24 cellular contexts compared by ENCODE assay signal in genomic region chr7:138684360-138684759, GRCh38. TPM values are rescaled to one million over a fixed set of nuclear protein-coding genes. Genes with fewer than 3 reads are reported as not detected.
DNase-seq lines count a peak whose midpoint lies in the region; TF ChIP-seq lines count a peak whose summit lies in the region.
"Had no signal": no experiment of that assay in that cellular context is flagged by ENCODE, and none has a peak within 500 bp of the region (broad histone marks: within the 10 kb centered on the region; RNA-seq: fewer than 3 reads in every experiment).

No MANE protein-coding gene starts in this region.

- no peak for TF ChIP-seq CTCF in brain microvascular endothelial cell (IDR thresholded peaks at IDR 0.05; ENCODE audit: low read depth, low read length, missing control alignments)

- H3K27me3 ChIP-seq in brain microvascular endothelial cell (replicated peaks) = no peaks in the 10 kb centered on the region
- H3K27me3 ChIP-seq: BLaER1 had no signal

- in situ Hi-C loops in SK-MEL-5 (cut with HindIII; ENCODE audit: low pct_unique_long_range_greater_than_20kb, low sequenced_read_pairs) (no loop called here), brain microvascular endothelial cell (cut with HindIII; ENCODE audit: low pct_ligation_motif_present, low sequenced_read_pairs) (no loop called here)

- no peaks in the 10 kb centered on the region for H3K36me3 ChIP-seq in brain microvascular endothelial cell (replicated peaks)
- H3K36me3 ChIP-seq: BLaER1 had no signal

- H3K4me3 ChIP-seq in brain microvascular endothelial cell (ENCODE audit: low read depth, low read length) = no peak overlapping the region
- H3K4me3 ChIP-seq: BLaER1, SK-N-MC had no signal

- peak; percentile 36 for DNase-seq in A172 (ENCODE audit: low spot score)
- peak; percentile 45 for DNase-seq in SK-MEL-5 (ENCODE audit: low read depth, low spot score)
- DNase-seq in brain microvascular endothelial cell = peak; percentile 40
- DNase-seq in kidney tubule cell (ENCODE audit: low spot score) = peak; percentile 11
- DNase-seq in germinal center (ENCODE audit: low spot score) = no peak
- no peak for DNase-seq in activated gamma-delta T cell treated with Interleukin-2 at 50 U/mL for 16 hours
- no peak for DNase-seq in Kasumi-1 (lab: John Stamatoyannopoulos, UW)
- no peak for DNase-seq in stimulated activated CD4-positive, alpha-beta T cell treated with anti-CD3 and anti-CD28 coated beads, Interleukin-15, amount 100 ng/mL, for 24 hours
- DNase-seq: 8988T; CD4-positive, CD25-positive, alpha-beta regulatory T cell; Karpas-422; NCI-H1105 treated with DMSO at 0.1 percent for 48 hours; NCI-H146; NCI-H1930; NCI-H446 treated with DMSO at 0.1 percent for 48 hours; NCI-H69; SHP77 treated with DMSO at 0.1 percent for 48 hours had no signal

- no peak overlapping the region for H3K27ac ChIP-seq in brain microvascular endothelial cell
- H3K27ac ChIP-seq: BLaER1, SK-N-MC had no signal

RNA-seq across cellular contexts. Expression of gene SVOPL, which starts 16.8 kb away (rescaled TPM):
- total RNA-seq in A172 (2014; rRNA removed; shearing (Covaris generic)) = not detected in 2 replicates
- not detected in 2 replicates for total RNA-seq in SK-MEL-5 (2014; rRNA removed; shearing (Covaris generic))
- not detected in 2 replicates for polyA plus RNA-seq in SK-MEL-5 (2015; cell fraction: cytosol; rRNA removed)
- 1.1 TPM in 1 of 2 replicates, not detected in the other for polyA plus RNA-seq in SK-MEL-5 (2015; cell fraction: nucleus; rRNA removed)
- total RNA-seq: CD4-positive, CD25-positive, alpha-beta regulatory T cell; G401; H4; HT-29; MCF 10A; OCI-LY7 had no signal

Comparison
In these comparisons a context has a peak if more than half of its experiments do, and no peak if none do; other contexts are left out.
1. DNase-seq: peak in A172 (single experiment), SK-MEL-5 (single experiment), brain microvascular endothelial cell (single experiment) and kidney tubule cell (single experiment); none in germinal center (single experiment), activated gamma-delta T cell treated with Interleukin-2 at 50 U/mL for 16 hours (single experiment), Kasumi-1 (0 of 2) and stimulated activated CD4-positive, alpha-beta T cell treated with anti-CD3 and anti-CD28 coated beads, Interleukin-15, amount 100 ng/mL, for 24 hours (single experiment).